26 cellular contexts compared by ENCODE assay signal in genomic region chr13:30037306-30037705, GRCh38.
DNase-seq lines count a peak whose midpoint lies in the region; ATAC-seq and TF ChIP-seq lines count a peak whose summit lies in the region.
"Had no signal": no experiment of that assay in that cellular context is flagged by ENCODE, and none has a peak within 500 bp of the region (broad histone marks: within the 10 kb centered on the region; RNA-seq: fewer than 3 reads in every experiment).

No MANE protein-coding gene starts in this region.

- no peaks in the 10 kb centered on the region for H3K36me3 ChIP-seq in GM23338 (ENCODE audit: insufficient read depth)
- no peaks in the 10 kb centered on the region for H3K36me3 ChIP-seq in osteoblast (ENCODE audit: insufficient read depth, low read length)
- no peaks in the 10 kb centered on the region for H3K36me3 ChIP-seq in stomach
- H3K36me3 ChIP-seq: SJSA1, tibial artery had no signal

- no peaks in the 10 kb centered on the region; the same call in 2 of the 3 replicates for H3K9me3 Mint-ChIP-seq in GM23338
- H3K9me3 Mint-ChIP-seq: activated naive CD4-positive, alpha-beta T cell treated with anti-CD3 and anti-CD28 coated beads, Interleukin-2, amount 50 U/mL, for 72 hours had no signal

- peak overlapping the region; percentile 4; the same call in 1 of the 2 replicates for H2AFZ ChIP-seq in GM23338
- peak overlapping the region; percentile 37 for H2AFZ ChIP-seq in osteoblast (ENCODE audit: low read length)

- H3K36me3 Mint-ChIP-seq in GM23338 (ENCODE audit: low read depth): no peaks in the 10 kb centered on the region
- H3K36me3 Mint-ChIP-seq: activated naive CD4-positive, alpha-beta T cell treated with anti-CD3 and anti-CD28 coated beads, Interleukin-2, amount 50 U/mL, for 72 hours; CD14-positive monocyte had no signal

- H3F3A ChIP-seq in GM23338 (replicated peaks; ENCODE audit: low read depth): no peaks in the 10 kb centered on the region

- peaks cover 5% of the 10 kb centered on the region; the same call in 1 of the 2 replicates for H3K9me2 ChIP-seq in GM23338 (ENCODE audit: insufficient read depth)

- H3K4me1 Mint-ChIP-seq in GM23338: peaks cover 30% of the 10 kb centered on the region

- H3K4me3 Mint-ChIP-seq in GM23338: no peak overlapping the region
- H3K4me3 Mint-ChIP-seq: CD14-positive monocyte had no signal

- H3K27ac Mint-ChIP-seq in GM23338: no peak overlapping the region
- H3K27ac Mint-ChIP-seq: activated naive CD4-positive, alpha-beta T cell treated with anti-CD3 and anti-CD28 coated beads, Interleukin-2, amount 50 U/mL, for 72 hours; CD14-positive monocyte; progenitor cell of endocrine pancreas had no signal

- H3K27me3 ChIP-seq in GM23338 (ENCODE audit: insufficient read depth) (no peaks in the 10 kb centered on the region), osteoblast (ENCODE audit: insufficient read depth, low read length) (no peaks in the 10 kb centered on the region), stomach (peaks cover 0 to 15% (median 0%) of the 10 kb centered on the region in 3 donors)
- H3K27me3 ChIP-seq: SJSA1 had no signal

- H3K4me1 ChIP-seq in GM23338 (ENCODE audit: insufficient read depth) (peaks cover 17% of the 10 kb centered on the region), osteoblast (ENCODE audit: insufficient read depth, low read length) (peaks cover 42% of the 10 kb centered on the region), stomach (peaks cover 0 to 3% (median 0%) of the 10 kb centered on the region in 4 donors)

- H4K20me1 ChIP-seq in GM23338 (replicated peaks; ENCODE audit: insufficient read depth) (no peaks in the 10 kb centered on the region), osteoblast (ENCODE audit: insufficient read depth, low read length) (no peaks in the 10 kb centered on the region)

- TF ChIP-seq CTCF in GM23338 (conservative IDR thresholded peaks at IDR 0.05; ENCODE audit: low read depth in 2 of 2) (no peak), osteoblast (IDR thresholded peaks at IDR 0.05; ENCODE audit: extremely low read depth, low read depth, low read length) (no peak), stomach (IDR thresholded peaks at IDR 0.05) (no peak)

- 79 to 89% (median 85%) methylated on average over 6 of the region's 6 CpGs for WGBS in stomach, 5 donors

- H3K4me2 ChIP-seq in GM23338: peak overlapping the region; percentile 31; the same call in 1 of the 2 replicates
- peak overlapping the region; percentile 37 for H3K4me2 ChIP-seq in osteoblast (ENCODE audit: insufficient read depth, low read length)

- TF ChIP-seq EP300 in stomach (IDR thresholded peaks at IDR 0.05): no peak

- H3K27ac ChIP-seq in GM23338 (ENCODE audit: low read depth) (no peak overlapping the region), osteoblast (ENCODE audit: low read depth, low read length) (peak overlapping the region; percentile 66), stomach (no peak overlapping the region)
- H3K27ac ChIP-seq: epithelial cell of prostate, SJSA1, tibial artery had no signal

- H3K27me3 Mint-ChIP-seq in GM23338 (ENCODE audit: insufficient read depth, low read depth, poor library complexity): peaks cover 4% of the 10 kb centered on the region

- peak; percentile 81 for DNase-seq in GM23338 (ENCODE audit: low spot score)
- peak; percentile 41 for DNase-seq in SK-N-DZ (ENCODE audit: low spot score)
- peak; percentile 8 for DNase-seq in glomerular visceral epithelial cell (ENCODE audit: extremely low spot score)
- DNase-seq in osteoblast (ENCODE audit: insufficient read length, low spot score, missing footprints): no peak
- DNase-seq in stomach: no peak
- no peak for DNase-seq in NCI-H510A (lab: John Stamatoyannopoulos, UW)
- no peak for DNase-seq in DMS53 (lab: John Stamatoyannopoulos, UW)
- DNase-seq: activated CD4-positive, alpha-beta T cell treated with anti-CD3 and anti-CD28 coated beads, Interleukin-2, amount 50 U/mL, for 1 hour; activated CD4-positive, CD25-positive, alpha-beta regulatory T cell; activated effector memory CD4-positive, alpha-beta T cell treated with Interleukin-2 at 50 U/mL for 16 hours; activated T-cell treated with anti-CD3 and anti-CD28 coated beads, Interleukin-2, amount 50 U/mL, for 1 hour; amygdala; HCEC 1CT; islet precursor cell; Karpas-422; left ventricle myocardium superior; NCI-H1436; NCI-H2081 treated with DMSO at 0.1 percent for 48 hours; NCI-H774; stimulated activated CD4-positive, alpha-beta T cell treated with anti-CD3 and anti-CD28 coated beads, Interleukin-4, amount 100 ng/mL, for 1 hour; tibial artery had no signal

- no peaks in the 10 kb centered on the region for H3K9me3 ChIP-seq in osteoblast (ENCODE audit: low read depth, low read length)
- H3K9me3 ChIP-seq in stomach: no peaks in the 10 kb centered on the region
- H3K9me3 ChIP-seq: SJSA1, tibial artery had no signal

- TF ChIP-seq POLR2A in stomach (IDR thresholded peaks at IDR 0.05): no peak

- H3K79me2 ChIP-seq in GM23338 (replicated peaks; ENCODE audit: insufficient read depth): no peaks in the 10 kb centered on the region
- no peaks in the 10 kb centered on the region for H3K79me2 ChIP-seq in osteoblast (ENCODE audit: insufficient read depth, low read length)

- peak; percentile 92 for ATAC-seq in GM23338
- ATAC-seq: activated naive CD4-positive, alpha-beta T cell treated with anti-CD3 and anti-CD28 coated beads, Interleukin-2, amount 50 U/mL, for 72 hours; left ventricle myocardium superior had no signal

- intact Hi-C loops in stomach (cut with DNase I; ENCODE audit: low total_unique reads): no loop called here

- H3K4me3 ChIP-seq in GM23338 (no peak overlapping the region), osteoblast (ENCODE audit: insufficient read depth, low read length) (no peak overlapping the region), stomach (no peak overlapping the region)
- H3K4me3 ChIP-seq: SJSA1, tibial artery had no signal

TF ChIP-seq in GM23338, 12 proteins besides CTCF, POLR2A, EP300 and RAD21 (continues in another document):
- no peak for TF ChIP-seq ZNF114 (CRISPR knock-in tag; IDR thresholded peaks at IDR 0.05)
- no peak for TF ChIP-seq JUNB (IDR thresholded peaks at IDR 0.05; ENCODE audit: unreplicated experiment)
- TF ChIP-seq STAT1 (IDR thresholded peaks at IDR 0.05; ENCODE audit: unreplicated experiment): no peak
- no peak for TF ChIP-seq NANOG (IDR thresholded peaks at IDR 0.05; ENCODE audit: borderline replicate concordance)
- no peak for TF ChIP-seq EZH2phosphoT487 (IDR thresholded peaks at IDR 0.05; ENCODE audit: unreplicated experiment)
- TF ChIP-seq ZNF462 (CRISPR knock-in tag; IDR thresholded peaks at IDR 0.05): no peak

Comparison
In these comparisons a context has a peak if more than half of its experiments do, and no peak if none do; other contexts are left out.
1. DNase-seq: peak in GM23338 (single experiment), SK-N-DZ (single experiment) and glomerular visceral epithelial cell (single experiment); none in osteoblast (single experiment), stomach (single experiment), NCI-H510A (single experiment) and DMS53 (single experiment).